In genomic region chr3:79558943-79559342, GRCh38 we compare ENCODE assay signal across 23 cellular contexts.
"Had no signal": no experiment of that assay in that cellular context is flagged by ENCODE, and none has a peak within 500 bp of the region (broad histone marks: within the 10 kb centered on the region; RNA-seq: fewer than 3 reads in every experiment).

No MANE protein-coding gene starts in this region.

- H3K9me3 ChIP-seq: ascending aorta, esophagus muscularis mucosa, pancreas, right lobe of liver, stomach, thoracic aorta, upper lobe of left lung had no signal

- H3K4me3 ChIP-seq: ascending aorta, coronary artery, esophagus muscularis mucosa, pancreas, right lobe of liver, stomach, thoracic aorta, upper lobe of left lung had no signal

- H3K4me3 Mint-ChIP-seq: activated CD4-positive, alpha-beta memory T cell treated with anti-CD3 and anti-CD28 coated beads, Interleukin-2, amount 10 ng/mL, durations not matched to agents 7 days and 5 days; activated naive CD4-positive, alpha-beta T cell treated with anti-CD3 and anti-CD28 coated beads, Interleukin-2, amount 50 U/mL, for 24 hours; activated T-cell treated with anti-CD3 and anti-CD28 coated beads, Interleukin-2, amount 50 U/mL, for 24 hours; central memory CD8-positive, alpha-beta T cell; naive thymus-derived CD4-positive, alpha-beta T cell had no signal

- H3K27me3 Mint-ChIP-seq: activated CD4-positive, alpha-beta memory T cell treated with anti-CD3 and anti-CD28 coated beads, Interleukin-2, amount 10 ng/mL, durations not matched to agents 7 days and 5 days; activated naive CD4-positive, alpha-beta T cell treated with anti-CD3 and anti-CD28 coated beads, Interleukin-2, amount 50 U/mL, for 24 hours; activated T-cell treated with anti-CD3 and anti-CD28 coated beads, Interleukin-2, amount 50 U/mL, for 24 hours; central memory CD8-positive, alpha-beta T cell; naive thymus-derived CD4-positive, alpha-beta T cell had no signal

- H3K36me3 Mint-ChIP-seq: activated naive CD4-positive, alpha-beta T cell treated with anti-CD3 and anti-CD28 coated beads, Interleukin-2, amount 50 U/mL, for 24 hours; naive thymus-derived CD4-positive, alpha-beta T cell had no signal

- H3K27ac ChIP-seq: ascending aorta, coronary artery, esophagus muscularis mucosa, pancreas, right lobe of liver, stomach, thoracic aorta, upper lobe of left lung had no signal

- H3K27ac Mint-ChIP-seq: activated CD4-positive, alpha-beta memory T cell treated with anti-CD3 and anti-CD28 coated beads, Interleukin-2, amount 10 ng/mL, durations not matched to agents 7 days and 5 days; activated naive CD4-positive, alpha-beta T cell treated with anti-CD3 and anti-CD28 coated beads, Interleukin-2, amount 50 U/mL, for 24 hours; activated T-cell treated with anti-CD3 and anti-CD28 coated beads, Interleukin-2, amount 50 U/mL, for 24 hours; activated T-helper 2 cell treated with anti-CD3 and anti-CD28 coated beads, Interferon-gamma antibody, Interleukin-2, Interleukin-4, amounts not matched to agents 10 μg/mL and 5 μg/mL and 100 μg/mL, durations not matched to agents 14 hours and 24 hours and 36 hours; naive thymus-derived CD4-positive, alpha-beta T cell had no signal

- H3K4me1 ChIP-seq: ascending aorta, esophagus muscularis mucosa, pancreas, right lobe of liver, stomach, upper lobe of left lung had no signal

- H3K36me3 ChIP-seq: ascending aorta, esophagus muscularis mucosa, pancreas, right lobe of liver, stomach, thoracic aorta, upper lobe of left lung had no signal

- DNase-seq: activated CD4-positive, alpha-beta memory T cell treated with anti-CD3 and anti-CD28 coated beads, Interleukin-2, amount 10 ng/mL, durations not matched to agents 7 days and 5 days; activated CD4-positive, alpha-beta T cell treated with anti-CD3 and anti-CD28 coated beads for 48 hours; activated CD4-positive, CD25-positive, alpha-beta regulatory T cell; activated T-cell treated with anti-CD3 and anti-CD28 coated beads, Interleukin-2, amount 50 U/mL, for 24 hours; effector CD8-positive, alpha-beta T cell; left cardiac atrium; mesendoderm; naive thymus-derived CD4-positive, alpha-beta T cell; right lobe of liver; small intestine; stimulated activated CD4-positive, alpha-beta T cell treated with anti-CD3 and anti-CD28 coated beads, Interleukin-4, amount 100 ng/mL, for 1 hour; stomach; T-helper 1 cell; T-helper 9 cell; upper lobe of left lung had no signal

- ATAC-seq: left cardiac atrium; naive thymus-derived CD4-positive, alpha-beta T cell; pancreas; right lobe of liver had no signal

- H3K27me3 ChIP-seq: ascending aorta, esophagus muscularis mucosa, pancreas, right lobe of liver, stomach, upper lobe of left lung had no signal

- H3K4me1 Mint-ChIP-seq: activated CD4-positive, alpha-beta memory T cell treated with anti-CD3 and anti-CD28 coated beads, Interleukin-2, amount 10 ng/mL, durations not matched to agents 7 days and 5 days; activated naive CD4-positive, alpha-beta T cell treated with anti-CD3 and anti-CD28 coated beads, Interleukin-2, amount 50 U/mL, for 24 hours; central memory CD8-positive, alpha-beta T cell; naive thymus-derived CD4-positive, alpha-beta T cell had no signal
